15 cellular contexts compared by ENCODE assay signal in genomic region chr10:72026251-72026650, GRCh38.
DNase-seq lines count a peak whose midpoint lies in the region; ATAC-seq and TF ChIP-seq lines count a peak whose summit lies in the region.
"Had no signal": no experiment of that assay in that cellular context is flagged by ENCODE, and none has a peak within 500 bp of the region (broad histone marks: within the 10 kb centered on the region; RNA-seq: fewer than 3 reads in every experiment).

No MANE protein-coding gene starts in this region.

- TF ChIP-seq CTCF in AG04450 (IDR thresholded peaks at IDR 0.05; ENCODE audit: low read depth, low read length): no peak
- TF ChIP-seq CTCF in nephron (IDR thresholded peaks at IDR 0.05; ENCODE audit: unreplicated experiment in 3 of 3): no peak
- no peak for TF ChIP-seq CTCF in smooth muscle cell (IDR thresholded peaks at IDR 0.05; ENCODE audit: borderline replicate concordance, insufficient read depth, poor library complexity, severe bottlenecking)
- no peak for TF ChIP-seq CTCF in mammary epithelial cell (conservative IDR thresholded peaks at IDR 0.05 in 1 of 2, IDR thresholded peaks at IDR 0.05 in 1 of 2; ENCODE audit: extremely low read depth in 1 of 2, insufficient read depth in 1 of 2, low read depth in 1 of 2, low read length in 2 of 2)

- no peak overlapping the region for H3K4me3 Mint-ChIP-seq in nephron
- H3K4me3 Mint-ChIP-seq: CD4-positive, alpha-beta T cell had no signal

- POLR2A ChIA-PET in AG04450 (lab: Yijun Ruan, JAX): interaction anchor here (1.5 kb wide), 1 partner anchor 130 kb away, joined by 3 read pairs; no protein-coding TSS in a partner anchor

- intact Hi-C loops in mammary epithelial cell (cut with micrococcal nuclease): no loop called here

- H3K4me1 ChIP-seq in SJCRH30 (peaks cover 13% of the 10 kb centered on the region), smooth muscle cell (ENCODE audit: low read depth) (peaks cover 5% of the 10 kb centered on the region), mammary epithelial cell (ENCODE audit: insufficient read depth, low read length) (peaks cover 11% of the 10 kb centered on the region)
- H3K4me1 ChIP-seq: HAP-1 had no signal

- H2AFZ ChIP-seq in smooth muscle cell (ENCODE audit: low read depth) (no peak overlapping the region), mammary epithelial cell (ENCODE audit: low read depth, low read length) (no peak overlapping the region)

- H3K9ac ChIP-seq in smooth muscle cell (ENCODE audit: low read depth) (no peak overlapping the region), mammary epithelial cell (ENCODE audit: insufficient read depth, low read length) (no peak overlapping the region)

- peaks cover 12% of the 10 kb centered on the region for H3K27me3 ChIP-seq in AG04450 (ENCODE audit: control insufficient read depth, insufficient read depth, low read length)
- H3K27me3 ChIP-seq in SJCRH30: no peaks in the 10 kb centered on the region; the same call in 1 of the 2 replicates
- no peaks in the 10 kb centered on the region for H3K27me3 ChIP-seq in smooth muscle cell (ENCODE audit: low read depth)
- no peaks in the 10 kb centered on the region for H3K27me3 ChIP-seq in mammary epithelial cell (ENCODE audit: insufficient read depth, low read length)

- no peak for DNase-seq in AG04450 (ENCODE audit: low read depth, low spot score)
- DNase-seq in SJCRH30: peak; percentile 45 to 62
- DNase-seq in substantia nigra (lab: John Stamatoyannopoulos, UW): no peak
- no peak for DNase-seq in 8988T
- DNase-seq in smooth muscle cell (lab: John Stamatoyannopoulos, UW; ENCODE audit: unreplicated experiment): no peak
- DNase-seq in mammary epithelial cell: no peak
- DNase-seq: AML-193; CD4-positive, alpha-beta T cell; NCI-H1436 treated with DMSO at 0.1 percent for 48 hours; NCI-H2081; SHP77 had no signal

- H3K4me2 ChIP-seq in smooth muscle cell (no peak overlapping the region), mammary epithelial cell (ENCODE audit: insufficient read depth, low read depth, low read length) (no peak overlapping the region)

- no peak overlapping the region for H3K4me3 ChIP-seq in AG04450 (ENCODE audit: low read depth, low read length)
- H3K4me3 ChIP-seq in SJCRH30: no peak overlapping the region
- no peak overlapping the region for H3K4me3 ChIP-seq in smooth muscle cell
- no peak overlapping the region for H3K4me3 ChIP-seq in mammary epithelial cell (replicated peaks in 1 of 3; ENCODE audit: insufficient read depth in 1 of 3, low read depth in 2 of 3, low read length in 3 of 3)
- H3K4me3 ChIP-seq: GM12878, HAP-1 had no signal

- H3K27me3 Mint-ChIP-seq in nephron (ENCODE audit: low read depth): peaks cover 10% of the 10 kb centered on the region

- H3K9me3 ChIP-seq in AG04450 (ENCODE audit: control insufficient read depth, insufficient read depth, low read length): peaks cover 7% of the 10 kb centered on the region; the same call in 1 of the 2 replicates
- no peaks in the 10 kb centered on the region for H3K9me3 ChIP-seq in SJCRH30 (replicated peaks)
- H3K9me3 ChIP-seq in smooth muscle cell (replicated peaks; ENCODE audit: low read depth): no peaks in the 10 kb centered on the region
- H3K9me3 ChIP-seq in mammary epithelial cell (replicated peaks; ENCODE audit: insufficient read depth, low read length): no peaks in the 10 kb centered on the region
- H3K9me3 ChIP-seq: HAP-1 had no signal

- dilution Hi-C loops in mammary epithelial cell (cut with HindIII; ENCODE audit: low sequenced_read_pairs): no loop called here

- H3K27ac ChIP-seq in AG04450 (ENCODE audit: low read depth, low read length) (peak overlapping the region; percentile 21), SJCRH30 (peak overlapping the region; percentile 55), substantia nigra (ENCODE audit: low read depth, low read length, poor library complexity, severe bottlenecking) (peak overlapping the region; percentile 38), smooth muscle cell (ENCODE audit: low read depth) (no peak overlapping the region), mammary epithelial cell (ENCODE audit: insufficient read depth, low read depth, low read length) (no peak overlapping the region)

- H4K20me1 ChIP-seq in smooth muscle cell (ENCODE audit: low read depth) (no peaks in the 10 kb centered on the region), mammary epithelial cell (ENCODE audit: insufficient read depth, low read length) (no peaks in the 10 kb centered on the region)

- peak overlapping the region; percentile 21 to 94 (median 39) for H3K27ac Mint-ChIP-seq in nephron
- H3K27ac Mint-ChIP-seq: CD4-positive, alpha-beta T cell had no signal

- H3K36me3 ChIP-seq in SJCRH30 (no peaks in the 10 kb centered on the region), smooth muscle cell (ENCODE audit: low read depth) (no peaks in the 10 kb centered on the region), mammary epithelial cell (ENCODE audit: insufficient read depth, low read length) (no peaks in the 10 kb centered on the region)
- H3K36me3 ChIP-seq: HAP-1 had no signal

- H3K9me3 Mint-ChIP-seq in nephron: peaks cover 4% of the 10 kb centered on the region
- H3K9me3 Mint-ChIP-seq: CD4-positive, alpha-beta T cell had no signal

- H3K36me3 Mint-ChIP-seq in nephron (ENCODE audit: low read depth): no peaks in the 10 kb centered on the region

- no peaks in the 10 kb centered on the region for H3F3A ChIP-seq in smooth muscle cell (ENCODE audit: low read depth)

- no TSS peak for BruUV-seq in mammary epithelial cell (replicated peaks; lab: Mats Ljungman, UMichigan)

- H3K4me1 Mint-ChIP-seq in nephron: peaks cover 66% of the 10 kb centered on the region

- WGBS in smooth muscle cell (ENCODE audit: low lambda C conversion rate): 55% methylated on average over 5 of the region's 5 CpGs
- WGBS in mammary epithelial cell (ENCODE audit: low coverage, missing lambda C conversion rate): 80% methylated on average over 5 of the region's 5 CpGs

- in situ Hi-C loops in mammary epithelial cell (cut with MboI; ENCODE audit: low sequenced_read_pairs in 2 of 2): no loop called here

- CTCF ChIA-PET in AG04450 (lab: Charles Lee) (interaction anchor here (1.1 to 2.2 kb wide), 3 partner anchors 22 to 130 kb away, joined by 3 to 7 read pairs (median 5); no protein-coding TSS in a partner anchor), mammary epithelial cell (lab: Charles Lee; ENCODE audit: low non-redundant PET) (no interaction called here)

- ATAC-seq in HG03457 (IDR thresholded peaks at IDR 0.05; ENCODE audit: unreplicated experiment): no peak
- ATAC-seq: GM12878 had no signal

- no peaks in the 10 kb centered on the region for H3K79me2 ChIP-seq in smooth muscle cell (ENCODE audit: low read depth)
- H3K79me2 ChIP-seq in mammary epithelial cell (ENCODE audit: insufficient read depth, low read length): no peaks in the 10 kb centered on the region

Comparison
In these comparisons a context has a peak if more than half of its experiments do, and no peak if none do; other contexts are left out.
1. DNase-seq: peak in SJCRH30 (2 of 2); none in AG04450 (single experiment), substantia nigra (0 of 49), 8988T (single experiment), smooth muscle cell (single experiment) and mammary epithelial cell (single experiment).
2. H3K27ac ChIP-seq: peak in AG04450 (single experiment), SJCRH30 (single experiment) and substantia nigra (single experiment); none in smooth muscle cell (single experiment) and mammary epithelial cell (single experiment).